ENCODE assay signal across 19 cellular contexts in the genomic region with DNA sequence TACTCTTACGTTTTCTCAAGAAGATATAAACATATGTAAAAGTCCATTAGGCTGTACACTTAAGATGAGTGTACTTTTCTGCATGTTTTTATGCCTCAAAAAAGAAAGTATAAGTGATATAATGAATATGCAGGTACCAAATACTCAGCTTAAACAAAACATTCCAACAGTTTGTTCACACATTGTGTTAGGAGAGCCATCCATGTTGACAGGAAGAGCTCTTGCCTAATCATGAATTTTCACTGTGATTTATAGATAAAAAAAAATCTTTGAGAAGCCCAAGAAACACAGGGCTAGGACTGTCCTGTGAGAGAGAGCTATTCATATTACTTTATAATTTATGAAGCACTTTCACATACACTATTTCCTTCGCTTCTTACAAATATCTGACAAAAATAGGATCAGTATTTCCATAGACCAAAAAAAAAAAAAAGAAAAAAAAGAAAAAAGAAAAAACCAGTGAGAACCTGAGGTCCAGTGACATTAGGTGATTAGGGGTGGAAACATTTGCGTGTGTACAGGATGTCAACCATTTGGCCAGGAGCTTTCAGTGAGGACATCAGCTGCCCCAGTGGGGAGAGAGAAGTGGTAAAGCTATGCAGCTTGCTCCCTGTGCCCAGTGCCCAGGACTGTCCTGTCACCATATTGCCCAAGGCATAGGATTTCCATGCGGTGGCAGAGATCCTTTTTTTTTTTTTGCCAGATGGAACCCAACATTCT. TPM values are rescaled to one million over a fixed set of nuclear protein-coding genes. Genes with fewer than 3 reads are reported as not detected.
DNase-seq lines count a peak whose midpoint lies in the region; ATAC-seq and TF ChIP-seq lines count a peak whose summit lies in the region.
"Had no signal": no experiment of that assay in that cellular context is flagged by ENCODE, and none has a peak within 500 bp of the region (broad histone marks: within the 10 kb centered on the region; RNA-seq: fewer than 3 reads in every experiment).

No MANE protein-coding gene starts in this region.

- no peaks in the 10 kb centered on the region for H3K9me3 ChIP-seq in osteoblast (ENCODE audit: low read depth, low read length)
- H3K9me3 ChIP-seq: A549 had no signal

- peaks cover 5% of the 10 kb centered on the region for H3K36me3 Mint-ChIP-seq in central memory CD8-positive, alpha-beta T cell (ENCODE audit: insufficient read depth)
- H3K36me3 Mint-ChIP-seq in activated naive CD4-positive, alpha-beta T cell treated with anti-CD3 and anti-CD28 coated beads for 36 hours (ENCODE audit: low read depth): peaks cover 54% of the 10 kb centered on the region

- peak overlapping the region; percentile 57 for H3K27ac Mint-ChIP-seq in central memory CD8-positive, alpha-beta T cell (ENCODE audit: low read depth)
- no peak overlapping the region for H3K27ac Mint-ChIP-seq in activated naive CD4-positive, alpha-beta T cell treated with anti-CD3 and anti-CD28 coated beads for 36 hours

- intact Hi-C loops in activated naive CD4-positive, alpha-beta T cell treated with anti-CD3 and anti-CD28 coated beads for 36 hours (cut with micrococcal nuclease): no loop called here

- no peaks in the 10 kb centered on the region for H3K27me3 ChIP-seq in osteoblast (ENCODE audit: insufficient read depth, low read length)

- no peak for ATAC-seq in central memory CD8-positive, alpha-beta T cell (replicated peaks; ENCODE audit: extremely low read depth, poor library complexity, severe bottlenecking)
- ATAC-seq in HG02885 (IDR thresholded peaks at IDR 0.05; ENCODE audit: poor library complexity, unreplicated experiment): no peak
- ATAC-seq: A549, GM23338, HCT116 had no signal

- H3K4me3 ChIP-seq in fibroblast of pulmonary artery (replicated peaks; ENCODE audit: low read depth, low read length): no peak overlapping the region
- no peak overlapping the region for H3K4me3 ChIP-seq in osteoblast (ENCODE audit: insufficient read depth, low read length)
- H3K4me3 ChIP-seq: A549, GM23338 had no signal

- DNase-seq in central memory CD8-positive, alpha-beta T cell (ENCODE audit: low spot score in 2 of 2): no peak
- peak; percentile 24 for DNase-seq in fibroblast of pulmonary artery (ENCODE audit: low read depth)
- DNase-seq in osteoblast (ENCODE audit: insufficient read length, low spot score, missing footprints): no peak
- no peak for DNase-seq in NCI-H1930 (lab: John Stamatoyannopoulos, UW)
- DNase-seq in activated naive CD4-positive, alpha-beta T cell treated with anti-CD3 and anti-CD28 coated beads for 36 hours: no peak
- DNase-seq: 8988T, ACHN, C1 segment of cervical spinal cord, Calu3, COR-L47, DMS53, DMS79 treated with DMSO at 0.1 percent for 48 hours, GF-D8, H9 had no signal

- no peak overlapping the region for H3K4me3 Mint-ChIP-seq in central memory CD8-positive, alpha-beta T cell
- H3K4me3 Mint-ChIP-seq in activated naive CD4-positive, alpha-beta T cell treated with anti-CD3 and anti-CD28 coated beads for 36 hours: no peak overlapping the region
- H3K4me3 Mint-ChIP-seq: CD4-positive, alpha-beta memory T cell; GM23338; H9 had no signal

- peak overlapping the region; percentile 15 for H2AFZ ChIP-seq in osteoblast (ENCODE audit: low read length)
- H2AFZ ChIP-seq: GM23338 had no signal

- no peaks in the 10 kb centered on the region for H4K20me1 ChIP-seq in osteoblast (ENCODE audit: insufficient read depth, low read length)

- H3K4me1 Mint-ChIP-seq in central memory CD8-positive, alpha-beta T cell: no peaks in the 10 kb centered on the region
- H3K4me1 Mint-ChIP-seq in activated naive CD4-positive, alpha-beta T cell treated with anti-CD3 and anti-CD28 coated beads for 36 hours (ENCODE audit: low read depth): no peaks in the 10 kb centered on the region
- H3K4me1 Mint-ChIP-seq: CD4-positive, alpha-beta memory T cell had no signal

- H3K27me3 Mint-ChIP-seq in central memory CD8-positive, alpha-beta T cell: no peaks in the 10 kb centered on the region
- H3K27me3 Mint-ChIP-seq in activated naive CD4-positive, alpha-beta T cell treated with anti-CD3 and anti-CD28 coated beads for 36 hours (ENCODE audit: low read depth): no peaks in the 10 kb centered on the region
- H3K27me3 Mint-ChIP-seq: CD4-positive, alpha-beta memory T cell had no signal

- TF ChIP-seq CTCF in fibroblast of pulmonary artery (IDR thresholded peaks at IDR 0.05; ENCODE audit: low read length, missing control alignments) (no peak), osteoblast (IDR thresholded peaks at IDR 0.05; ENCODE audit: extremely low read depth, low read depth, low read length) (no peak)

- H3K79me2 ChIP-seq in osteoblast (ENCODE audit: insufficient read depth, low read length): no peaks in the 10 kb centered on the region

- H3K4me2 ChIP-seq in osteoblast (ENCODE audit: insufficient read depth, low read length): no peak overlapping the region
- H3K4me2 ChIP-seq: A549, GM23338 had no signal

- no peak overlapping the region for H3K27ac ChIP-seq in osteoblast (ENCODE audit: low read depth, low read length)
- H3K27ac ChIP-seq: A549 had no signal

- no peaks in the 10 kb centered on the region for H3K9me3 Mint-ChIP-seq in central memory CD8-positive, alpha-beta T cell
- no peaks in the 10 kb centered on the region for H3K9me3 Mint-ChIP-seq in activated naive CD4-positive, alpha-beta T cell treated with anti-CD3 and anti-CD28 coated beads for 36 hours
- H3K9me3 Mint-ChIP-seq: GM23338, H9 had no signal

- CTCF ChIA-PET in activated naive CD4-positive, alpha-beta T cell treated with anti-CD3 and anti-CD28 coated beads for 36 hours (lab: Charles Lee): no interaction called here

- H3K36me3 ChIP-seq in osteoblast (ENCODE audit: insufficient read depth, low read length): peaks cover 41% of the 10 kb centered on the region

- H3K4me1 ChIP-seq in osteoblast (ENCODE audit: insufficient read depth, low read length): no peaks in the 10 kb centered on the region
- H3K4me1 ChIP-seq: A549 had no signal

RNA-seq across cellular contexts. Expression of a gene that starts 38.7 kb away (rescaled TPM):
- total RNA-seq in osteoblast: 4.7 and 7.1 TPM in 2 replicates
- 100 to 1,000 TPM; 103 to 107 TPM for total RNA-seq in activated naive CD4-positive, alpha-beta T cell treated with anti-CD3 and anti-CD28 coated beads for 36 hours

Comparison
In these comparisons a context has a peak if more than half of its experiments do, and no peak if none do; other contexts are left out.
1. RNA of a gene that starts 38.7 kb away (total RNA-seq): 103 to 107 TPM in activated naive CD4-positive, alpha-beta T cell treated with anti-CD3 and anti-CD28 coated beads for 36 hours; 4.7 to 7.1 TPM in osteoblast; every median in the first group is over 10 times any median in the second.